In the genomic region with DNA sequence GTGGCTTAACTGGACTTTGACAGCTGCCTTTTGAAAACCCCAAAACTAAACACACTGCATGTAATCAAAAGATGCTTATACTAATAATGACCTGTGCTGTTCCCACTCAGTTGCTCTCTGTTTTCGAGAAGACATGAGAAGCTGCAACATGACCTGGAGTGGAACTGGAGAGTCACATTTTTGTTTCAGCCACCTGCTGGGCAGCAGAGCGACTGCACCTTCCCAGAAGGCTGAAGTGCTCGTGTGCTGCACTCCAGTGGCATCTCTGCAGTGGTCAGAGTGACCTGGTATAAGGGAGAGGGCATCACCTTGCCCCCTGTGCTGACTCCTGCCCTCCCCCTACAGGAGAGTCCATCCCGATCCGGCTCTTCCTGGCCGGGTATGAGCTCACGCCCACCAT, we compare ENCODE assay signal across 8 cellular contexts. TPM values are rescaled to one million over a fixed set of nuclear protein-coding genes. Genes with fewer than 3 reads are reported as not detected.
DNase-seq lines count a peak whose midpoint lies in the region; ATAC-seq and TF ChIP-seq lines count a peak whose summit lies in the region.

No MANE protein-coding gene starts in this region.

- H3K4me3 ChIP-seq in AG04449 (ENCODE audit: low read depth, low read length) (no peak overlapping the region), gastroesophageal sphincter (no peak overlapping the region), testis (no peak overlapping the region), lower leg skin (ENCODE audit: low read depth, poor library complexity, severe bottlenecking) (no peak overlapping the region)

- H3K27ac ChIP-seq in RWPE1 (no peak overlapping the region), gastroesophageal sphincter (no peak overlapping the region), testis (no peak overlapping the region)

- TF ChIP-seq CTCF in AG04449 (IDR thresholded peaks at IDR 0.05; ENCODE audit: insufficient read depth, low read length, missing control alignments) (peak; percentile 55), GM13976 (IDR thresholded peaks at IDR 0.05; ENCODE audit: borderline replicate concordance, control extremely low read depth, extremely low read depth, insufficient read depth, missing control alignments) (peak; percentile 40), RWPE1 (conservative IDR thresholded peaks at IDR 0.05; ENCODE audit: low read depth) (peak; percentile 29; the same call in 1 of the 2 replicates), gastroesophageal sphincter (IDR thresholded peaks at IDR 0.05) (peak in 3 of 4 experiments; percentile 29 to 48 (median 45)), testis (IDR thresholded peaks at IDR 0.05) (peak; percentile 43 to 65 (median 60)), lower leg skin (IDR thresholded peaks at IDR 0.05) (no peak)

- H3K27me3 ChIP-seq in gastroesophageal sphincter (no peaks in the 10 kb centered on the region), testis (no peaks in the 10 kb centered on the region)

- CTCF ChIA-PET in AG04449 (lab: Yijun Ruan, JAX) (interaction anchor here (0.6 to 1.6 kb wide), 10 partner anchors 10 to 1750 kb away, joined by 3 to 7 read pairs (median 4); a partner anchor contains a TSS), RWPE1 (lab: Yijun Ruan, JAX) (interaction anchor here (0.6 to 0.7 kb wide), 2 partner anchors 34 to 37 kb away, joined by 3 to 4 read pairs; no protein-coding TSS in a partner anchor)

- DNase-seq in AG04449 (ENCODE audit: low read depth, low spot score), result no peak
- peak; percentile 63 for DNase-seq in GM13976 (ENCODE audit: low spot score)
- DNase-seq in RWPE1 (ENCODE audit: low spot score), result no peak
- peak; percentile 43 for DNase-seq in testis
- DNase-seq in stimulated activated CD4-positive, alpha-beta T cell treated with anti-CD3 and anti-CD28 coated beads, Interleukin-4, amount 100 ng/mL, for 4 hours, result no peak
- DNase-seq in lower leg skin (ENCODE audit: low spot score in 2 of 2), result no peak

- no peak for TF ChIP-seq EP300 in gastroesophageal sphincter (IDR thresholded peaks at IDR 0.05)

- no peaks in the 10 kb centered on the region for H3K9me3 ChIP-seq in gastroesophageal sphincter
- no peaks in the 10 kb centered on the region for H3K9me3 ChIP-seq in testis

- 0 to 48% methylated on average over 1 to 7 of the region's 7 CpGs for WGBS in gastroesophageal sphincter (ENCODE audit: low coverage in 1 of 2), 2 donors
- 51 to 92% methylated on average over 2 to 7 of the region's 7 CpGs for WGBS in testis, 2 donors
- WGBS in lower leg skin, 2 donors, result 45 to 50% methylated on average over 7 of the region's 7 CpGs

- ATAC-seq in HG02885 (IDR thresholded peaks at IDR 0.05; ENCODE audit: poor library complexity, unreplicated experiment) (peak; percentile 79), gastroesophageal sphincter (peak; percentile 35)

- H3K36me3 ChIP-seq in gastroesophageal sphincter (peaks cover 0 to 100% of the 10 kb centered on the region in 2 donors), testis (ENCODE audit: low read depth, missing control alignments) (no peaks in the 10 kb centered on the region)

- TF ChIP-seq POLR2A in gastroesophageal sphincter (IDR thresholded peaks at IDR 0.05), result no peak
- TF ChIP-seq POLR2A in testis (IDR thresholded peaks at IDR 0.05), result no peak
- no peak for TF ChIP-seq POLR2A in lower leg skin (IDR thresholded peaks at IDR 0.05)

- H3K4me1 ChIP-seq in gastroesophageal sphincter (no peaks in the 10 kb centered on the region), testis (no peaks in the 10 kb centered on the region)

- POLR2A ChIA-PET in AG04449 (lab: Yijun Ruan, JAX), result interaction anchor here (1.6 kb wide), 1 partner anchor 20 kb away, joined by 4 read pairs; a partner anchor contains a TSS
- POLR2A ChIA-PET in RWPE1 (lab: Yijun Ruan, JAX; ENCODE audit: low non-redundant PET), result no interaction called here

- intact Hi-C loops in testis (cut with DNase I; ENCODE audit: low total_unique reads) (no loop called here), lower leg skin (cut with DNase I; ENCODE audit: low total_unique reads) (no loop called here)

- in situ Hi-C loops in GM13976 (cut with MboI; ENCODE audit: low sequenced_read_pairs, unreplicated experiment), result no loop called here

RNA-seq across cellular contexts. Expression of a gene that starts 8.6 kb away (rescaled TPM):
- 10 to 100 TPM; 54.0 to 74.4 (median 55.4) TPM for total RNA-seq in gastroesophageal sphincter
- 10 to 100 TPM; 85.0 to 86.9 TPM for total RNA-seq in testis
- 94.0 TPM for polyA plus RNA-seq in testis (ENCODE audit: insufficient read depth, low read depth, low replicate concordance)
- total RNA-seq in lower leg skin, result 10 to 100 TPM in 3 of 4 donors, 1 to 10 TPM in 1; 9.1 to 35.7 (median 26.2) TPM

RNA-seq across cellular contexts. Expression of a gene that starts 8.8 kb away (rescaled TPM):
- total RNA-seq in gastroesophageal sphincter (10 to 100 TPM; 20.1 to 28.8 (median 22.3) TPM), testis (10 to 100 TPM; 35.1 to 47.9 TPM), lower leg skin (10 to 100 TPM; 49.0 to 68.6 (median 58.6) TPM)
- 27.4 TPM for polyA plus RNA-seq in testis (ENCODE audit: insufficient read depth, low read depth, low replicate concordance)

RNA-seq across cellular contexts. Expression of a gene that starts 20.1 kb away (rescaled TPM):
- total RNA-seq in gastroesophageal sphincter (10 to 100 TPM; 27.6 to 56.4 (median 45.0) TPM), testis (10 to 100 TPM; 74.0 to 84.1 TPM), lower leg skin (10 to 100 TPM; 50.6 to 76.5 (median 64.1) TPM)
- 54.2 TPM for polyA plus RNA-seq in testis (ENCODE audit: insufficient read depth, low read depth, low replicate concordance)

RNA-seq across cellular contexts. Expression of a gene that starts 20.8 kb away (rescaled TPM):
- 10 to 100 TPM in 2 of 4 donors, 1 to 10 TPM in 2; 7.0 to 13.8 (median 11.4) TPM for total RNA-seq in gastroesophageal sphincter
- total RNA-seq in testis, result 10 to 100 TPM; 69.3 to 82.9 TPM
- 30.8 TPM for polyA plus RNA-seq in testis (ENCODE audit: insufficient read depth, low read depth, low replicate concordance)
- 10 to 100 TPM; 10.7 to 24.7 (median 20.3) TPM for total RNA-seq in lower leg skin

RNA-seq across cellular contexts. Expression of a gene that starts 31.6 kb away (rescaled TPM):
- total RNA-seq in gastroesophageal sphincter (under 1 TPM in 1 of 4 donors, not detected in 3; 0.42 TPM), testis (10 to 100 TPM; 15.6 to 21.3 TPM), lower leg skin (10 to 100 TPM in 1 of 4 donors, 1 to 10 TPM in 3; 7.5 to 18.5 (median 8.9) TPM)
- 13.2 TPM for polyA plus RNA-seq in testis (ENCODE audit: insufficient read depth, low read depth, low replicate concordance)

Comparison
In these comparisons a context has a peak if more than half of its experiments do, and no peak if none do; other contexts are left out.
1. DNase-seq: peak in GM13976 (single experiment) and testis (single experiment); none in AG04449 (single experiment), RWPE1 (single experiment), stimulated activated CD4-positive, alpha-beta T cell treated with anti-CD3 and anti-CD28 coated beads, Interleukin-4, amount 100 ng/mL, for 4 hours (0 of 2) and lower leg skin (0 of 2).
2. CTCF ChIP-seq: peak in AG04449 (single experiment), GM13976 (single experiment), RWPE1 (single experiment), gastroesophageal sphincter (3 of 4) and testis (3 of 3); none in lower leg skin (0 of 3).